In the genomic region with DNA sequence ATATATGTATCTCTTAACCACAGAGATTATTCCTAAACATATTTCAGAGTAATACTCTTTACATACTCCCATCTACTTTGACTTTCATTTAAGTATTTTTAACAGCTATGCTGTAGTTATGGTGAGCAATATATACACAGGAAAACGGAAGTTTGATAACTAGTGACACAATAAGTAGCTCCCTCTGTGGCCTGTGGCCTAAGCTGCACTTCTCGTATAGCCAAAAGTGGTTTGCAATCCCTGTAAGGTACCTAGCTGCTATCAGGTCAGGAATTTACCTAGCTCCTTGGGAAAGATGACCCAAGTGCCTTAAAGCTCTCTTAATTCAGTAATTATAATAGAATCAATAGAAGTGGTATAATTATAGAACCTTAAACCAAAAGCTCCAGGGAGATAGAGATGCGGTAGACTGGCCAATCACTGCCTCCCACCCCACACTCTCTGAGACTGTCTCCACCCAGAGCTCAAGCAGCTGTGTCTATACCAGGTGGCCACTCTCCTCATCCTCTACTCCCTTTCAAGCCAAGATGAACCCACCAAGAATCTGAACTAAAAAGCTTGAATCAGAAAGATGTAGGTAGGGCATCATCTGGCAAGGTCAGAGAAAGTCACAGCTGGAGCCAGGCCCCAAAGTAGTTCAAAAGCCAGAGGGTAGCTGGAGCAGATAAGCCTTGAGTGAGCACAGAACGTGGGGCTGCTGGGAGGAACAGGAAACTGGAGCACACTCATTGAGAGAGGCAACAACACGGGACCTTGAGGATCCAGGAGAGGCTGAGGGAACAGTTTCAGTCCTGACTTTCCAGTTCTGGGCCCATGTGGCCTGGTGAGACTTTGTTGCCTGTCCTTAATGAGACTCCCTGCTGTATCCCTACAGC, we compare ENCODE assay signal across 1 cellular context.
TF ChIP-seq lines count a peak whose summit lies in the region.

No MANE protein-coding gene starts in this region.

TF ChIP-seq in GM23338, 12 proteins besides CTCF, POLR2A, EP300 and RAD21 (continued from another document):
- TF ChIP-seq, protein P1, sequence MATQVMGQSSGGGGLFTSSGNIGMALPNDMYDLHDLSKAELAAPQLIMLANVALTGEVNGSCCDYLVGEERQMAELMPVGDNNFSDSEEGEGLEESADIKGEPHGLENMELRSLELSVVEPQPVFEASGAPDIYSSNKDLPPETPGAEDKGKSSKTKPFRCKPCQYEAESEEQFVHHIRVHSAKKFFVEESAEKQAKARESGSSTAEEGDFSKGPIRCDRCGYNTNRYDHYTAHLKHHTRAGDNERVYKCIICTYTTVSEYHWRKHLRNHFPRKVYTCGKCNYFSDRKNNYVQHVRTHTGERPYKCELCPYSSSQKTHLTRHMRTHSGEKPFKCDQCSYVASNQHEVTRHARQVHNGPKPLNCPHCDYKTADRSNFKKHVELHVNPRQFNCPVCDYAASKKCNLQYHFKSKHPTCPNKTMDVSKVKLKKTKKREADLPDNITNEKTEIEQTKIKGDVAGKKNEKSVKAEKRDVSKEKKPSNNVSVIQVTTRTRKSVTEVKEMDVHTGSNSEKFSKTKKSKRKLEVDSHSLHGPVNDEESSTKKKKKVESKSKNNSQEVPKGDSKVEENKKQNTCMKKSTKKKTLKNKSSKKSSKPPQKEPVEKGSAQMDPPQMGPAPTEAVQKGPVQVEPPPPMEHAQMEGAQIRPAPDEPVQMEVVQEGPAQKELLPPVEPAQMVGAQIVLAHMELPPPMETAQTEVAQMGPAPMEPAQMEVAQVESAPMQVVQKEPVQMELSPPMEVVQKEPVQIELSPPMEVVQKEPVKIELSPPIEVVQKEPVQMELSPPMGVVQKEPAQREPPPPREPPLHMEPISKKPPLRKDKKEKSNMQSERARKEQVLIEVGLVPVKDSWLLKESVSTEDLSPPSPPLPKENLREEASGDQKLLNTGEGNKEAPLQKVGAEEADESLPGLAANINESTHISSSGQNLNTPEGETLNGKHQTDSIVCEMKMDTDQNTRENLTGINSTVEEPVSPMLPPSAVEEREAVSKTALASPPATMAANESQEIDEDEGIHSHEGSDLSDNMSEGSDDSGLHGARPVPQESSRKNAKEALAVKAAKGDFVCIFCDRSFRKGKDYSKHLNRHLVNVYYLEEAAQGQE (IDR thresholded peaks at IDR 0.05; ENCODE audit: unreplicated experiment), result no peak
- TF ChIP-seq STAT1 (IDR thresholded peaks at IDR 0.05; ENCODE audit: unreplicated experiment) (no peak), EZH2phosphoT487 (IDR thresholded peaks at IDR 0.05; ENCODE audit: unreplicated experiment) (no peak), JUNB (IDR thresholded peaks at IDR 0.05; ENCODE audit: unreplicated experiment) (no peak), ZNF114 (CRISPR knock-in tag; IDR thresholded peaks at IDR 0.05) (no peak), POLR2AphosphoS5 (IDR thresholded peaks at IDR 0.05; ENCODE audit: low read depth) (no peak)
- TF ChIP-seq, protein P2, sequence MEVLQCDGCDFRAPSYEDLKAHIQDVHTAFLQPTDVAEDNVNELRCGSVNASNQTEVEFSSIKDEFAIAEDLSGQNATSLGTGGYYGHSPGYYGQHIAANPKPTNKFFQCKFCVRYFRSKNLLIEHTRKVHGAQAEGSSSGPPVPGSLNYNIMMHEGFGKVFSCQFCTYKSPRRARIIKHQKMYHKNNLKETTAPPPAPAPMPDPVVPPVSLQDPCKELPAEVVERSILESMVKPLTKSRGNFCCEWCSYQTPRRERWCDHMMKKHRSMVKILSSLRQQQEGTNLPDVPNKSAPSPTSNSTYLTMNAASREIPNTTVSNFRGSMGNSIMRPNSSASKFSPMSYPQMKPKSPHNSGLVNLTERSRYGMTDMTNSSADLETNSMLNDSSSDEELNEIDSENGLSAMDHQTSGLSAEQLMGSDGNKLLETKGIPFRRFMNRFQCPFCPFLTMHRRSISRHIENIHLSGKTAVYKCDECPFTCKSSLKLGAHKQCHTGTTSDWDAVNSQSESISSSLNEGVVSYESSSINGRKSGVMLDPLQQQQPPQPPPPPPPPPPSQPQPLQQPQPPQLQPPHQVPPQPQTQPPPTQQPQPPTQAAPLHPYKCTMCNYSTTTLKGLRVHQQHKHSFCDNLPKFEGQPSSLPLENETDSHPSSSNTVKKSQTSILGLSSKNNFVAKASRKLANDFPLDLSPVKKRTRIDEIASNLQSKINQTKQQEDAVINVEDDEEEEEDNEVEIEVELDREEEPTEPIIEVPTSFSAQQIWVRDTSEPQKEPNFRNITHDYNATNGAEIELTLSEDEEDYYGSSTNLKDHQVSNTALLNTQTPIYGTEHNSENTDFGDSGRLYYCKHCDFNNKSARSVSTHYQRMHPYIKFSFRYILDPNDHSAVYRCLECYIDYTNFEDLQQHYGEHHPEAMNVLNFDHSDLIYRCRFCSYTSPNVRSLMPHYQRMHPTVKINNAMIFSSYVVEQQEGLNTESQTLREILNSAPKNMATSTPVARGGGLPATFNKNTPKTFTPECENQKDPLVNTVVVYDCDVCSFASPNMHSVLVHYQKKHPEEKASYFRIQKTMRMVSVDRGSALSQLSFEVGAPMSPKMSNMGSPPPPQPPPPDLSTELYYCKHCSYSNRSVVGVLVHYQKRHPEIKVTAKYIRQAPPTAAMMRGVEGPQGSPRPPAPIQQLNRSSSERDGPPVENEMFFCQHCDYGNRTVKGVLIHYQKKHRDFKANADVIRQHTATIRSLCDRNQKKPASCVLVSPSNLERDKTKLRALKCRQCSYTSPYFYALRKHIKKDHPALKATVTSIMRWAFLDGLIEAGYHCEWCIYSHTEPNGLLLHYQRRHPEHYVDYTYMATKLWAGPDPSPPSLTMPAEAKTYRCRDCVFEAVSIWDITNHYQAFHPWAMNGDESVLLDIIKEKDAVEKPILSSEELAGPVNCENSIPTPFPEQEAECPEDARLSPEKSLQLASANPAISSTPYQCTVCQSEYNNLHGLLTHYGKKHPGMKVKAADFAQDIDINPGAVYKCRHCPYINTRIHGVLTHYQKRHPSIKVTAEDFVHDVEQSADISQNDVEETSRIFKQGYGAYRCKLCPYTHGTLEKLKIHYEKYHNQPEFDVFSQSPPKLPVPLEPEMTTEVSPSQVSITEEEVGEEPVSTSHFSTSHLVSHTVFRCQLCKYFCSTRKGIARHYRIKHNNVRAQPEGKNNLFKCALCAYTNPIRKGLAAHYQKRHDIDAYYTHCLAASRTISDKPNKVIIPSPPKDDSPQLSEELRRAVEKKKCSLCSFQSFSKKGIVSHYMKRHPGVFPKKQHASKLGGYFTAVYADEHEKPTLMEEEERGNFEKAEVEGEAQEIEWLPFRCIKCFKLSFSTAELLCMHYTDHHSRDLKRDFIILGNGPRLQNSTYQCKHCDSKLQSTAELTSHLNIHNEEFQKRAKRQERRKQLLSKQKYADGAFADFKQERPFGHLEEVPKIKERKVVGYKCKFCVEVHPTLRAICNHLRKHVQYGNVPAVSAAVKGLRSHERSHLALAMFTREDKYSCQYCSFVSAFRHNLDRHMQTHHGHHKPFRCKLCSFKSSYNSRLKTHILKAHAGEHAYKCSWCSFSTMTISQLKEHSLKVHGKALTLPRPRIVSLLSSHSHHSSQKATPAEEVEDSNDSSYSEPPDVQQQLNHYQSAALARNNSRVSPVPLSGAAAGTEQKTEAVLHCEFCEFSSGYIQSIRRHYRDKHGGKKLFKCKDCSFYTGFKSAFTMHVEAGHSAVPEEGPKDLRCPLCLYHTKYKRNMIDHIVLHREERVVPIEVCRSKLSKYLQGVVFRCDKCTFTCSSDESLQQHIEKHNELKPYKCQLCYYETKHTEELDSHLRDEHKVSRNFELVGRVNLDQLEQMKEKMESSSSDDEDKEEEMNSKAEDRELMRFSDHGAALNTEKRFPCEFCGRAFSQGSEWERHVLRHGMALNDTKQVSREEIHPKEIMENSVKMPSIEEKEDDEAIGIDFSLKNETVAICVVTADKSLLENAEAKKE (CRISPR knock-in tag; IDR thresholded peaks at IDR 0.05), result no peak
